ENCODE assay signal across 1 cellular context in the genomic region with DNA sequence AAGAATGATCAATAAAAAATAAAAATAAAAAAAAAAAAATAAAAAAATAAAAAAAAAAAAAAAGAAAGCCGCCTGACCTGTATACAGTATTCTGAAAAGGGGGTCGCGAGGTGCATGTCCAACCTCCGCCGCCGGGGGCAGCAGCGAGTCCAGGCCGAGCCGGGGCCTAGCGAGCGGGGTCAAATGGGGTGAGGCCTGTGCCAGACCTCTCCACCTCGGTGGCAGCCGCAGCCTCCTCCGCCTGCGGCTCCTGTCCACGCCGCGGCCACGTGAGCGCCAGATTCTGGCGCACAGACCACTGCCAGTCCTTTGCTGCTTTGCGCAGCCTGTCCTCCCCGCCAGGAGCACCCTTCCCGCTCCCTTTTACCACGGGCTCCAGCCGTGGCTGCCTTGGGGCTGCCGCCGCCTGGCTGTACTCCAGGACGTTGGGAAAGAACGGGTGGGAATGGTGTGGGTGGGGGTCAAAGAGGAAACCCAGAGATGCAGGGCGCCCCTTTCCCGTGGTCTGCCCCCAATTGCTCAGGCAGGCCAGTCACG.
TF ChIP-seq lines count a peak whose summit lies in the region.

No MANE protein-coding gene starts in this region.

TF ChIP-seq in K562, 482 proteins besides CTCF, POLR2A, EP300 and RAD21 (continued from another document and continues in another):
- TF ChIP-seq, protein P1, sequence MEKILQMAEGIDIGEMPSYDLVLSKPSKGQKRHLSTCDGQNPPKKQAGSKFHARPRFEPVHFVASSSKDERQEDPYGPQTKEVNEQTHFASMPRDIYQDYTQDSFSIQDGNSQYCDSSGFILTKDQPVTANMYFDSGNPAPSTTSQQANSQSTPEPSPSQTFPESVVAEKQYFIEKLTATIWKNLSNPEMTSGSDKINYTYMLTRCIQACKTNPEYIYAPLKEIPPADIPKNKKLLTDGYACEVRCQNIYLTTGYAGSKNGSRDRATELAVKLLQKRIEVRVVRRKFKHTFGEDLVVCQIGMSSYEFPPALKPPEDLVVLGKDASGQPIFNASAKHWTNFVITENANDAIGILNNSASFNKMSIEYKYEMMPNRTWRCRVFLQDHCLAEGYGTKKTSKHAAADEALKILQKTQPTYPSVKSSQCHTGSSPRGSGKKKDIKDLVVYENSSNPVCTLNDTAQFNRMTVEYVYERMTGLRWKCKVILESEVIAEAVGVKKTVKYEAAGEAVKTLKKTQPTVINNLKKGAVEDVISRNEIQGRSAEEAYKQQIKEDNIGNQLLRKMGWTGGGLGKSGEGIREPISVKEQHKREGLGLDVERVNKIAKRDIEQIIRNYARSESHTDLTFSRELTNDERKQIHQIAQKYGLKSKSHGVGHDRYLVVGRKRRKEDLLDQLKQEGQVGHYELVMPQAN (IDR thresholded peaks at IDR 0.05; ENCODE audit: borderline replicate concordance), result no peak; the same call in 1 of the 2 replicates
- TF ChIP-seq ZNF12 (CRISPR knock-in tag; IDR thresholded peaks at IDR 0.05), result no peak
- no peak for TF ChIP-seq PHB2 (IDR thresholded peaks at IDR 0.05; ENCODE audit: low read depth)
- TF ChIP-seq NRF1 (conservative IDR thresholded peaks at IDR 0.05 in 1 of 2, IDR thresholded peaks at IDR 0.05 in 1 of 2), result peak; percentile 73 to 79
- TF ChIP-seq, protein P2, sequence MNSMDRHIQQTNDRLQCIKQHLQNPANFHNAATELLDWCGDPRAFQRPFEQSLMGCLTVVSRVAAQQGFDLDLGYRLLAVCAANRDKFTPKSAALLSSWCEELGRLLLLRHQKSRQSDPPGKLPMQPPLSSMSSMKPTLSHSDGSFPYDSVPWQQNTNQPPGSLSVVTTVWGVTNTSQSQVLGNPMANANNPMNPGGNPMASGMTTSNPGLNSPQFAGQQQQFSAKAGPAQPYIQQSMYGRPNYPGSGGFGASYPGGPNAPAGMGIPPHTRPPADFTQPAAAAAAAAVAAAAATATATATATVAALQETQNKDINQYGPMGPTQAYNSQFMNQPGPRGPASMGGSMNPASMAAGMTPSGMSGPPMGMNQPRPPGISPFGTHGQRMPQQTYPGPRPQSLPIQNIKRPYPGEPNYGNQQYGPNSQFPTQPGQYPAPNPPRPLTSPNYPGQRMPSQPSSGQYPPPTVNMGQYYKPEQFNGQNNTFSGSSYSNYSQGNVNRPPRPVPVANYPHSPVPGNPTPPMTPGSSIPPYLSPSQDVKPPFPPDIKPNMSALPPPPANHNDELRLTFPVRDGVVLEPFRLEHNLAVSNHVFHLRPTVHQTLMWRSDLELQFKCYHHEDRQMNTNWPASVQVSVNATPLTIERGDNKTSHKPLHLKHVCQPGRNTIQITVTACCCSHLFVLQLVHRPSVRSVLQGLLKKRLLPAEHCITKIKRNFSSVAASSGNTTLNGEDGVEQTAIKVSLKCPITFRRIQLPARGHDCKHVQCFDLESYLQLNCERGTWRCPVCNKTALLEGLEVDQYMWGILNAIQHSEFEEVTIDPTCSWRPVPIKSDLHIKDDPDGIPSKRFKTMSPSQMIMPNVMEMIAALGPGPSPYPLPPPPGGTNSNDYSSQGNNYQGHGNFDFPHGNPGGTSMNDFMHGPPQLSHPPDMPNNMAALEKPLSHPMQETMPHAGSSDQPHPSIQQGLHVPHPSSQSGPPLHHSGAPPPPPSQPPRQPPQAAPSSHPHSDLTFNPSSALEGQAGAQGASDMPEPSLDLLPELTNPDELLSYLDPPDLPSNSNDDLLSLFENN (IDR thresholded peaks at IDR 0.05; ENCODE audit: low read depth in 2 of 2, low read length in 2 of 2), result 0 out of 4 replicates have a peak, but pooled peaks of 1 of the 2 experiments have one; percentile 39
- TF ChIP-seq SETDB1 (IDR thresholded peaks at IDR 0.05; ENCODE audit: low read length), result no peak
- no peak for TF ChIP-seq BACH1 (tag; IDR thresholded peaks at IDR 0.05)
- TF ChIP-seq ETV1 (tag; conservative IDR thresholded peaks at IDR 0.05; ENCODE audit: low read depth), result peak; percentile 44; the same call in 1 of the 2 replicates
- TF ChIP-seq SREBF1 (IDR thresholded peaks at IDR 0.05; ENCODE audit: borderline replicate concordance, low read depth, low read length), result no peak
- 0 out of 2 replicates have a peak, but pooled peaks have one; percentile 11 for TF ChIP-seq MIER1 (IDR thresholded peaks at IDR 0.05; ENCODE audit: low read depth)
- TF ChIP-seq RNF2 (IDR thresholded peaks at IDR 0.05), result peak; percentile 78; the same call in 1 of the 2 replicates
- TF ChIP-seq E2F5 (CRISPR knock-in tag; IDR thresholded peaks at IDR 0.05), result no peak
- TF ChIP-seq, protein P3, sequence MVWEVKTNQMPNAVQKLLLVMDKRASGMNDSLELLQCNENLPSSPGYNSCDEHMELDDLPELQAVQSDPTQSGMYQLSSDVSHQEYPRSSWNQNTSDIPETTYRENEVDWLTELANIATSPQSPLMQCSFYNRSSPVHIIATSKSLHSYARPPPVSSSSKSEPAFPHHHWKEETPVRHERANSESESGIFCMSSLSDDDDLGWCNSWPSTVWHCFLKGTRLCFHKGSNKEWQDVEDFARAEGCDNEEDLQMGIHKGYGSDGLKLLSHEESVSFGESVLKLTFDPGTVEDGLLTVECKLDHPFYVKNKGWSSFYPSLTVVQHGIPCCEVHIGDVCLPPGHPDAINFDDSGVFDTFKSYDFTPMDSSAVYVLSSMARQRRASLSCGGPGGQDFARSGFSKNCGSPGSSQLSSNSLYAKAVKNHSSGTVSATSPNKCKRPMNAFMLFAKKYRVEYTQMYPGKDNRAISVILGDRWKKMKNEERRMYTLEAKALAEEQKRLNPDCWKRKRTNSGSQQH (CRISPR knock-in tag; IDR thresholded peaks at IDR 0.05), result no peak
- TF ChIP-seq CXXC5 (CRISPR knock-in tag; IDR thresholded peaks at IDR 0.05), result peak; percentile 91
- TF ChIP-seq, protein P4, sequence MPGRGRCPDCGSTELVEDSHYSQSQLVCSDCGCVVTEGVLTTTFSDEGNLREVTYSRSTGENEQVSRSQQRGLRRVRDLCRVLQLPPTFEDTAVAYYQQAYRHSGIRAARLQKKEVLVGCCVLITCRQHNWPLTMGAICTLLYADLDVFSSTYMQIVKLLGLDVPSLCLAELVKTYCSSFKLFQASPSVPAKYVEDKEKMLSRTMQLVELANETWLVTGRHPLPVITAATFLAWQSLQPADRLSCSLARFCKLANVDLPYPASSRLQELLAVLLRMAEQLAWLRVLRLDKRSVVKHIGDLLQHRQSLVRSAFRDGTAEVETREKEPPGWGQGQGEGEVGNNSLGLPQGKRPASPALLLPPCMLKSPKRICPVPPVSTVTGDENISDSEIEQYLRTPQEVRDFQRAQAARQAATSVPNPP (IDR thresholded peaks at IDR 0.05; ENCODE audit: borderline replicate concordance, insufficient read depth, insufficient read length), result no peak
- TF ChIP-seq USF2 (CRISPR knock-in tag; IDR thresholded peaks at IDR 0.05), result peak; percentile 51
- peak; percentile 31; the same call in 1 of the 2 replicates for TF ChIP-seq JUND (IDR thresholded peaks at IDR 0.05; ENCODE audit: borderline replicate concordance, low read depth, low read length)
- TF ChIP-seq JUND (tag; IDR thresholded peaks at IDR 0.05; ENCODE audit: borderline replicate concordance, low read depth, low read length), result peak; percentile 67; the same call in 1 of the 3 replicates
- TF ChIP-seq ZNF184 (CRISPR knock-in tag; IDR thresholded peaks at IDR 0.05), result no peak
- TF ChIP-seq EHMT2 (IDR thresholded peaks at IDR 0.05), result no peak
- TF ChIP-seq FOXO4 (CRISPR knock-in tag; IDR thresholded peaks at IDR 0.05), result no peak
- TF ChIP-seq NCOA4 (IDR thresholded peaks at IDR 0.05; ENCODE audit: partially characterized antibody), result no peak
- no peak for TF ChIP-seq SNAPC5 (CRISPR knock-in tag; IDR thresholded peaks at IDR 0.05)
- no peak for TF ChIP-seq ATF1 (CRISPR knock-in tag; IDR thresholded peaks at IDR 0.05)
- 0 out of 2 replicates have a peak, but pooled peaks have one; percentile 46 for TF ChIP-seq ATF1 (tag; IDR thresholded peaks at IDR 0.05)
- no peak for TF ChIP-seq ZKSCAN3 (CRISPR knock-in tag; IDR thresholded peaks at IDR 0.05)
- no peak for TF ChIP-seq ELF4 (CRISPR knock-in tag; IDR thresholded peaks at IDR 0.05)
- TF ChIP-seq ZNF134 (CRISPR knock-in tag; conservative IDR thresholded peaks at IDR 0.05), result no peak
- no peak for TF ChIP-seq HDAC8 (tag; IDR thresholded peaks at IDR 0.05)
- TF ChIP-seq SIN3A (IDR thresholded peaks at IDR 0.05; ENCODE audit: borderline replicate concordance in 2 of 2, control insufficient read depth in 1 of 2, low read depth in 2 of 2, low read length in 2 of 2), result peak in 1 of 2 experiments; percentile 49; a peak in 1 of 4 replicates
- TF ChIP-seq ZC3H4 (CRISPR knock-in tag; IDR thresholded peaks at IDR 0.05; ENCODE audit: borderline replicate concordance), result no peak
- TF ChIP-seq DIDO1 (tag; IDR thresholded peaks at IDR 0.05; ENCODE audit: low read depth), result no peak
- no peak for TF ChIP-seq ZNF436 (CRISPR knock-in tag; IDR thresholded peaks at IDR 0.05)
- peak; percentile 97 for TF ChIP-seq ZNF592 (IDR thresholded peaks at IDR 0.05)
- TF ChIP-seq ZNF76 (CRISPR knock-in tag; IDR thresholded peaks at IDR 0.05; ENCODE audit: borderline replicate concordance), result no peak
- no peak for TF ChIP-seq ARID4B (CRISPR knock-in tag; IDR thresholded peaks at IDR 0.05)
- no peak for TF ChIP-seq HNRNPH1 (optimal IDR thresholded peaks at IDR 0.05; ENCODE audit: low read depth, low read length)
